9 cellular contexts compared by ENCODE assay signal in genomic region chr1:178057863-178058576, GRCh38. TPM values are rescaled to one million over a fixed set of nuclear protein-coding genes. Genes with fewer than 3 reads are reported as not detected.
DNase-seq lines count a peak whose midpoint lies in the region; ATAC-seq, FAIRE-seq and TF ChIP-seq lines count a peak whose summit lies in the region.
"Had no signal": no experiment of that assay in that cellular context is flagged by ENCODE, and none has a peak within 500 bp of the region (broad histone marks: within the 10 kb centered on the region; RNA-seq: fewer than 3 reads in every experiment).

No MANE protein-coding gene starts in this region.

- POLR2A ChIA-PET in HCT116 (lab: Charles Lee) (no interaction called here), K562 (lab: Yijun Ruan, JAX) (interaction anchor here (0.6 kb wide), 1 partner anchor 10 kb away, joined by 3 read pairs; no protein-coding TSS in a partner anchor)

- in situ Hi-C loops in K562 (cut with MboI), result no loop called here

- H2AFZ ChIP-seq in HCT116 (ENCODE audit: low read depth, low read length, poor library complexity, severe bottlenecking) (peak overlapping the region; percentile 87), K562 (ENCODE audit: low read depth, low read length) (peak overlapping the region; percentile 18; the same call in 1 of the 2 replicates)

- under 1% methylated on average over 8 of the region's 8 CpGs for WGBS in K562 (ENCODE audit: insufficient coverage, low coverage, missing lambda C conversion rate)
- WGBS in right cardiac atrium, result 16% methylated on average over 8 of the region's 8 CpGs

- TF ChIP-seq RAD21 in HCT116 (IDR thresholded peaks at IDR 0.05; ENCODE audit: low read depth), result no peak
- no peak for TF ChIP-seq RAD21 in K562 (CRISPR knock-in tag; conservative IDR thresholded peaks at IDR 0.05 in 1 of 2, IDR thresholded peaks at IDR 0.05 in 1 of 2)

- TF ChIP-seq POLR2A in HCT116 (IDR thresholded peaks at IDR 0.05; ENCODE audit: borderline replicate concordance, extremely low read depth, insufficient read depth, insufficient read length), result no peak
- no peak for TF ChIP-seq POLR2A in K562 (conservative IDR thresholded peaks at IDR 0.05)

- H3K4me2 ChIP-seq in HCT116 (ENCODE audit: low read length) (0 out of 2 replicates have a peak overlapping the region, but pooled peaks have one; percentile 6), K562 (ENCODE audit: insufficient read depth, low read length) (no peak overlapping the region)

- H3K4me1 ChIP-seq in HCT116 (ENCODE audit: control insufficient read depth in 1 of 2, insufficient read depth in 2 of 2, low read length in 2 of 2), result peaks cover 10 to 46% of the 10 kb centered on the region in 2 experiments
- no peaks in the 10 kb centered on the region for H3K4me1 ChIP-seq in K562 (replicated peaks in 1 of 2; ENCODE audit: control insufficient read depth in 2 of 2, insufficient read depth in 2 of 2, low read length in 2 of 2)
- H3K4me1 ChIP-seq in right cardiac atrium (ENCODE audit: control insufficient read depth, insufficient read depth, low read length), result peaks cover 25% of the 10 kb centered on the region

- H3K27ac ChIP-seq in HCT116 (ENCODE audit: low read depth, low read length), result no peak overlapping the region
- H3K27ac ChIP-seq in K562 (ENCODE audit: extremely low read depth, low read depth, low read length), result no peak overlapping the region
- H3K27ac ChIP-seq in right cardiac atrium (ENCODE audit: low read length), result peak overlapping the region; percentile 98

- intact Hi-C loops in HCT116 (cut with micrococcal nuclease) (no loop called here), K562 (cut with micrococcal nuclease) (no loop called here), right cardiac atrium (cut with DNase I) (loop anchor here in 1 of 4 donors (5.0 kb wide), 1 partner anchor 34 kb away; the partner anchor contains the start of gene RASAL2)

- no peak for TF ChIP-seq EP300 in K562 (IDR thresholded peaks at IDR 0.05; ENCODE audit: low read length)

- TF ChIP-seq CTCF in HCT116 (IDR thresholded peaks at IDR 0.05 in 2 of 3, conservative IDR thresholded peaks at IDR 0.05 in 1 of 3; ENCODE audit: borderline replicate concordance in 1 of 3, insufficient read depth in 1 of 3, low read depth in 2 of 3, low read length in 2 of 3) (no peak), K562 (IDR thresholded peaks at IDR 0.05 in 2 of 3, conservative IDR thresholded peaks at IDR 0.05 in 1 of 3; ENCODE audit: insufficient read depth in 2 of 3, low read depth in 1 of 3, low read length in 3 of 3) (no peak)

- ATAC-seq in HCT116 (no peak), K562 (no peak), right cardiac atrium (peak; percentile 89 to 94), GM19351 (IDR thresholded peaks at IDR 0.05; ENCODE audit: unreplicated experiment) (no peak)
- no peak for ATAC-seq in activated CD4-positive, CD25-positive, alpha-beta regulatory T cell treated with anti-CD3 and anti-CD28 coated beads, Interleukin-2, amount 50 U/mL, for 24 hours

- BruUV-seq in HCT116 (replicated peaks; lab: Mats Ljungman, UMichigan) (no TSS peak), K562 (replicated peaks; lab: Mats Ljungman, UMichigan) (no TSS peak)

- H3K36me3 ChIP-seq in HCT116 (ENCODE audit: control insufficient read depth in 1 of 2, insufficient read depth in 2 of 2, low read length in 2 of 2) (no peaks in the 10 kb centered on the region), K562 (ENCODE audit: control insufficient read depth, insufficient read depth, low read length) (no peaks in the 10 kb centered on the region)

- CTCF ChIA-PET in HCT116 (lab: Charles Lee), result no interaction called here
- CTCF ChIA-PET in K562 (lab: Yijun Ruan, JAX; ENCODE audit: low intra/inter-chr PET ratio), result no interaction called here

- no peak for FAIRE-seq in K562 (lab: Jason Lieb, UNC)
- FAIRE-seq: RCC 7860 had no signal

- H4K20me1 ChIP-seq in HCT116 (ENCODE audit: insufficient read depth) (no peaks in the 10 kb centered on the region), K562 (replicated peaks; ENCODE audit: control insufficient read depth, insufficient read depth, low read length) (no peaks in the 10 kb centered on the region)

- H3K9me1 ChIP-seq in K562 (ENCODE audit: control insufficient read depth, insufficient read depth, low read length), result no peaks in the 10 kb centered on the region

- H3K9me2 ChIP-seq in HCT116 (ENCODE audit: insufficient read depth), result no peaks in the 10 kb centered on the region

- H3K9ac ChIP-seq in HCT116 (ENCODE audit: low read length), result no peak overlapping the region
- no peak overlapping the region for H3K9ac ChIP-seq in K562 (ENCODE audit: insufficient read depth in 1 of 2, low read depth in 2 of 2, low read length in 2 of 2)

- RAD21 ChIA-PET in HCT116 (lab: Charles Lee; ENCODE audit: low non-redundant PET in 1 of 2, low total read pairs in 2 of 2, uncharacterized antibody in 2 of 2, unreplicated experiment in 2 of 2), result no interaction called here

- H3K4me3 ChIP-seq in HCT116 (replicated peaks in 1 of 2; ENCODE audit: low read depth in 1 of 2, low read length in 2 of 2) (no peak overlapping the region), K562 (no peak overlapping the region), right cardiac atrium (ENCODE audit: low read length) (peak overlapping the region; percentile 27), skeletal muscle cell (ENCODE audit: low read depth, low read length) (peak overlapping the region; percentile 11)

- no peaks in the 10 kb centered on the region for H3K9me3 ChIP-seq in HCT116 (ENCODE audit: control insufficient read depth in 1 of 2, insufficient read depth in 1 of 2, low read depth in 1 of 2, low read length in 2 of 2)
- no peaks in the 10 kb centered on the region for H3K9me3 ChIP-seq in K562 (replicated peaks; ENCODE audit: control insufficient read depth, insufficient read depth, low read depth, low read length)
- no peaks in the 10 kb centered on the region for H3K9me3 ChIP-seq in right cardiac atrium (ENCODE audit: control insufficient read depth, low read length)

- H3K79me2 ChIP-seq in HCT116 (ENCODE audit: insufficient read depth, low read length) (no peaks in the 10 kb centered on the region), K562 (ENCODE audit: control insufficient read depth, insufficient read depth, low read length) (no peaks in the 10 kb centered on the region)

- H3K27me3 ChIP-seq in HCT116 (ENCODE audit: insufficient read depth, low read length) (no peaks in the 10 kb centered on the region), K562 (ENCODE audit: control insufficient read depth in 2 of 2, insufficient read depth in 2 of 2, low read length in 2 of 2) (no peaks in the 10 kb centered on the region), right cardiac atrium (ENCODE audit: control insufficient read depth, insufficient read depth) (no peaks in the 10 kb centered on the region)

- no peak for DNase-seq in HCT116 (ENCODE audit: low read depth, low spot score)
- no peak for DNase-seq in K562 (ENCODE audit: extremely low read depth in 1 of 4, low spot score in 3 of 4)
- DNase-seq in right cardiac atrium, result peak; percentile 78 to 92 (median 84)
- DNase-seq in skeletal muscle cell (ENCODE audit: low read depth), result peak; percentile 95
- no peak for DNase-seq in activated gamma-delta T cell (lab: John Stamatoyannopoulos, UW)
- no peak for DNase-seq in activated CD4-positive, alpha-beta T cell treated with anti-CD3 and anti-CD28 coated beads for 1 hour

TF ChIP-seq in HCT116, 20 proteins besides CTCF, POLR2A, EP300 and RAD21 (continues in another document):
- TF ChIP-seq FOSL1 (IDR thresholded peaks at IDR 0.05; ENCODE audit: low read depth) (no peak), POLR2AphosphoS5 (IDR thresholded peaks at IDR 0.05; ENCODE audit: low read depth, low read length) (no peak), MAX (IDR thresholded peaks at IDR 0.05) (no peak; the same call in 1 of the 2 replicates), CEBPB (IDR thresholded peaks at IDR 0.05; ENCODE audit: low read depth) (no peak), SP1 (IDR thresholded peaks at IDR 0.05; ENCODE audit: low read depth) (no peak), YY1 (IDR thresholded peaks at IDR 0.05; ENCODE audit: extremely low read depth, insufficient replicate concordance, low read depth, low read length) (no peak)

TF ChIP-seq in K562, 482 proteins besides CTCF, POLR2A, EP300 and RAD21:
- no peak for TF ChIP-seq ZNF347 (CRISPR knock-in tag; IDR thresholded peaks at IDR 0.05; ENCODE audit: low read depth)
- TF ChIP-seq USF2 (CRISPR knock-in tag; IDR thresholded peaks at IDR 0.05), result 0 out of 2 replicates have a peak, but pooled peaks have one; percentile 12

RNA-seq across cellular contexts. Expression of gene RASAL2, which starts 35.9 kb away (rescaled TPM):
- total RNA-seq in HCT116 (2021; ENCODE audit: unreplicated experiment), result 11.7 TPM
- polyA plus RNA-seq in HCT116 (2012), result 3.4 and 4.8 TPM in 2 replicates
- 1.2 and 4.8 TPM in 2 replicates for total RNA-seq in K562 (2011; cell fraction: chromatin; rRNA removed; ENCODE audit: low replicate concordance)
- 0.67 and 1.7 TPM in 2 replicates for total RNA-seq in K562 (2011; cell fraction: nucleolus; rRNA removed)
- total RNA-seq in K562 (2011; cell fraction: nucleoplasm; rRNA removed), result 1.5 and 2.7 TPM in 2 replicates
- 0.27 and 0.69 TPM in 2 replicates for total RNA-seq in K562 (2014; rRNA removed)
- total RNA-seq in K562 (2014; rRNA removed; fragmentation: Illumina TruSeq; extraction: Trizol), result 0.80 and 0.91 TPM in 2 replicates
- total RNA-seq in K562 (2015; rRNA removed; fragmentation: Illumina TruSeq; extraction: Trizol), result 0.62 and 0.79 TPM in 2 replicates
- 1.0 and 1.3 TPM in 2 replicates for total RNA-seq in K562 (2021)
- polyA plus RNA-seq in K562 (2011; rRNA removed), result 0.16 and 0.57 TPM in 2 replicates
- 0.24 and 0.78 TPM in 2 replicates for polyA plus RNA-seq in K562 (2011; cell fraction: cytosol; rRNA removed)
- polyA plus RNA-seq in K562 (2011; cell fraction: nucleus; rRNA removed), result 0.48 and 1.7 TPM in 2 replicates
- polyA plus RNA-seq in K562 (2012), result 0.44 and 0.53 TPM in 2 replicates
- polyA plus RNA-seq in K562 (2014; fragmentation: Illumina TruSeq; extraction: Trizol), result 0.58 and 0.70 TPM in 2 replicates
- polyA plus RNA-seq in K562 (2014; fragmentation: Nextera tagmentation; extraction: Ambion mirVana), result under 1 TPM; 0.13 to 0.17 TPM
- polyA plus RNA-seq in K562 (2014; rRNA removed), result 0.46 and 0.88 TPM in 2 replicates
- 0.54 and 2.5 TPM in 2 replicates for polyA minus RNA-seq in K562 (2011; rRNA and poly(A)+ RNA removed)
- 0.82 and 1.0 TPM in 2 replicates for polyA minus RNA-seq in K562 (2011; cell fraction: cytosol; rRNA and poly(A)+ RNA removed)
- 0.89 and 2.3 TPM in 2 replicates for polyA minus RNA-seq in K562 (2011; cell fraction: nucleus; rRNA and poly(A)+ RNA removed)
- total RNA-seq in right cardiac atrium, result 10 to 100 TPM; 21.2 to 34.3 (median 29.6) TPM
- 6.9 TPM for polyA plus RNA-seq in right cardiac atrium

Comparison
In these comparisons a context has a peak if more than half of its experiments do, and no peak if none do; other contexts are left out.
1. ATAC-seq: peak in right cardiac atrium (2 of 2); none in HCT116 (single experiment), K562 (single experiment), GM19351 (single experiment) and activated CD4-positive, CD25-positive, alpha-beta regulatory T cell treated with anti-CD3 and anti-CD28 coated beads, Interleukin-2, amount 50 U/mL, for 24 hours (0 of 2).
2. DNase-seq: peak in right cardiac atrium (3 of 3) and skeletal muscle cell (single experiment); none in HCT116 (single experiment), K562 (0 of 4), activated gamma-delta T cell (single experiment) and activated CD4-positive, alpha-beta T cell treated with anti-CD3 and anti-CD28 coated beads for 1 hour (single experiment).
3. H3K4me3 ChIP-seq: peak in right cardiac atrium (single experiment) and skeletal muscle cell (single experiment); none in HCT116 (0 of 2) and K562 (single experiment).